In genomic region chr4:38161208-38162113, GRCh38 we compare ENCODE assay signal across 9 cellular contexts.
DNase-seq lines count a peak whose midpoint lies in the region; TF ChIP-seq lines count a peak whose summit lies in the region.
"Had no signal": no experiment of that assay in that cellular context is flagged by ENCODE, and none has a peak within 500 bp of the region (broad histone marks: within the 10 kb centered on the region; RNA-seq: fewer than 3 reads in every experiment).

No MANE protein-coding gene starts in this region.

- TF ChIP-seq CTCF in OCI-LY3 (IDR thresholded peaks at IDR 0.05; ENCODE audit: low read depth, low read length), result no peak
- no peak for TF ChIP-seq CTCF in endodermal cell (conservative IDR thresholded peaks at IDR 0.05)

- no peak overlapping the region for H2AFZ ChIP-seq in OCI-LY3 (ENCODE audit: low read depth, low read length)

- peaks cover 18% of the 10 kb centered on the region for H3K9me3 Mint-ChIP-seq in T-helper 1 cell treated with Interleukin-12 subunit alpha and Interleukin-12 subunit beta and Interleukin-4 antibody, amounts not matched to agents 30 μg/mL and 1 μg/mL, for 36 hours
- H3K9me3 Mint-ChIP-seq in endodermal cell, result peaks cover 8% of the 10 kb centered on the region

- WGBS in endodermal cell (ENCODE audit: insufficient coverage in 1 of 2, insufficient read length in 1 of 2), 2 experiments, result 89 to 93% methylated on average over 3 to 5 of the region's 5 CpGs

- H3K79me2 ChIP-seq in OCI-LY3 (ENCODE audit: low read length), result no peaks in the 10 kb centered on the region

- peaks cover 9% of the 10 kb centered on the region for H3K36me3 Mint-ChIP-seq in T-helper 1 cell treated with Interleukin-12 subunit alpha and Interleukin-12 subunit beta and Interleukin-4 antibody, amounts not matched to agents 30 μg/mL and 1 μg/mL, for 36 hours (ENCODE audit: low read depth)
- no peaks in the 10 kb centered on the region for H3K36me3 Mint-ChIP-seq in endodermal cell (ENCODE audit: low read depth)

- H3K27ac ChIP-seq in OCI-LY3 (ENCODE audit: low read length) (no peak overlapping the region), endodermal cell (ENCODE audit: low read depth, low read length) (peak overlapping the region; percentile 1)
- H3K27ac ChIP-seq: prostate gland had no signal

- H3K9me3 ChIP-seq in OCI-LY3 (ENCODE audit: insufficient read depth, low read length), result no peaks in the 10 kb centered on the region
- H3K9me3 ChIP-seq in endodermal cell (ENCODE audit: control insufficient read depth, low read length), result peaks cover 5% of the 10 kb centered on the region
- no peaks in the 10 kb centered on the region for H3K9me3 ChIP-seq in skeletal muscle satellite cell (replicated peaks; ENCODE audit: low read length)
- H3K9me3 ChIP-seq: prostate gland had no signal

- H3K9ac ChIP-seq in OCI-LY3 (ENCODE audit: low read length) (no peak overlapping the region), endodermal cell (ENCODE audit: extremely low read depth, low read length, poor library complexity, severe bottlenecking) (no peak overlapping the region), skeletal muscle satellite cell (ENCODE audit: low read depth, low read length) (peak overlapping the region; percentile 83)

- H3K36me3 ChIP-seq in OCI-LY3 (replicated peaks; ENCODE audit: low read depth, low read length) (no peaks in the 10 kb centered on the region), endodermal cell (ENCODE audit: control insufficient read depth, insufficient read depth, low read length) (no peaks in the 10 kb centered on the region), skeletal muscle satellite cell (ENCODE audit: insufficient read depth, low read length) (no peaks in the 10 kb centered on the region)
- H3K36me3 ChIP-seq: prostate gland had no signal

- peaks cover 33% of the 10 kb centered on the region for H3K4me1 Mint-ChIP-seq in T-helper 1 cell treated with Interleukin-12 subunit alpha and Interleukin-12 subunit beta and Interleukin-4 antibody, amounts not matched to agents 30 μg/mL and 1 μg/mL, for 36 hours (ENCODE audit: low read depth)
- H3K4me1 Mint-ChIP-seq in endodermal cell, result peaks cover 2% of the 10 kb centered on the region

- H3K27me3 Mint-ChIP-seq in T-helper 1 cell treated with Interleukin-12 subunit alpha and Interleukin-12 subunit beta and Interleukin-4 antibody, amounts not matched to agents 30 μg/mL and 1 μg/mL, for 36 hours (ENCODE audit: low read depth), result no peaks in the 10 kb centered on the region
- H3K27me3 Mint-ChIP-seq in endodermal cell (ENCODE audit: insufficient read depth), result no peaks in the 10 kb centered on the region

- H3K27me3 ChIP-seq in OCI-LY3 (ENCODE audit: low read depth, low read length) (0 out of 2 replicates have a peak, but pooled peaks cover 2% of the 10 kb centered on the region), endodermal cell (ENCODE audit: control insufficient read depth, insufficient read depth, low read length, poor library complexity, severe bottlenecking) (no peaks in the 10 kb centered on the region), skeletal muscle satellite cell (ENCODE audit: control insufficient read depth, insufficient read depth, low read length) (no peaks in the 10 kb centered on the region)

- H3K4me1 ChIP-seq in OCI-LY3 (ENCODE audit: low read length) (peaks cover 14% of the 10 kb centered on the region), endodermal cell (ENCODE audit: control insufficient read depth, insufficient read depth, low read length) (no peaks in the 10 kb centered on the region), skeletal muscle satellite cell (ENCODE audit: control insufficient read depth, insufficient read depth, low read length) (peaks cover 36% of the 10 kb centered on the region)

- H3K4me2 ChIP-seq in OCI-LY3 (ENCODE audit: low read length) (peak overlapping the region; percentile 49), skeletal muscle satellite cell (ENCODE audit: low read length) (peak overlapping the region; percentile 18)

- peak overlapping the region; percentile 0 for H3K4me3 Mint-ChIP-seq in T-helper 1 cell treated with Interleukin-12 subunit alpha and Interleukin-12 subunit beta and Interleukin-4 antibody, amounts not matched to agents 30 μg/mL and 1 μg/mL, for 36 hours
- H3K4me3 Mint-ChIP-seq in endodermal cell, result no peak overlapping the region

- H3K4me3 ChIP-seq in OCI-LY3 (ENCODE audit: low read length) (no peak overlapping the region), endodermal cell (ENCODE audit: low read length) (no peak overlapping the region), skeletal muscle satellite cell (ENCODE audit: low read length) (no peak overlapping the region)
- H3K4me3 ChIP-seq: prostate gland had no signal

- DNase-seq in T-helper 1 cell, result no peak
- DNase-seq in endodermal cell, result no peak
- no peak for DNase-seq in RKO (ENCODE audit: low spot score)
- DNase-seq in DMS 273 treated with DMSO at 0.1 percent for 48 hours (lab: John Stamatoyannopoulos, UW), result no peak
- no peak for DNase-seq in NK-92 treated with Interleukin-12 subunit alpha and Interleukin-12 subunit beta, amount 100 ng/mL, for 24 hours (lab: John Stamatoyannopoulos, UW)

- H4K20me1 ChIP-seq in OCI-LY3 (ENCODE audit: insufficient read depth, low read length), result no peaks in the 10 kb centered on the region

- H3K27ac Mint-ChIP-seq in T-helper 1 cell treated with Interleukin-12 subunit alpha and Interleukin-12 subunit beta and Interleukin-4 antibody, amounts not matched to agents 30 μg/mL and 1 μg/mL, for 36 hours, result peak overlapping the region; percentile 52
- H3K27ac Mint-ChIP-seq in endodermal cell, result no peak overlapping the region
